Comparison of ENCODE assay signal across 10 cellular contexts in genomic region chr1:46535063-46535462, GRCh38. TPM values are rescaled to one million over a fixed set of nuclear protein-coding genes. Genes with fewer than 3 reads are reported as not detected.
DNase-seq lines count a peak whose midpoint lies in the region; ATAC-seq and TF ChIP-seq lines count a peak whose summit lies in the region.
"Had no signal": no experiment of that assay in that cellular context is flagged by ENCODE, and none has a peak within 500 bp of the region (broad histone marks: within the 10 kb centered on the region; RNA-seq: fewer than 3 reads in every experiment).

No MANE protein-coding gene starts in this region.

- H3K36me3 ChIP-seq in liver (ENCODE audit: control insufficient read depth in 4 of 4, insufficient read depth in 3 of 4, low read depth in 1 of 4, low read length in 3 of 4) (no peaks in the 10 kb centered on the region), ascending aorta (no peaks in the 10 kb centered on the region)

- H3K27ac ChIP-seq in liver (ENCODE audit: low read depth in 1 of 2, low read length in 2 of 2), result no peak overlapping the region
- H3K27ac ChIP-seq in ascending aorta, result no peak overlapping the region
- H3K27ac ChIP-seq: skin epidermis had no signal

- DNase-seq in DMS53 (lab: John Stamatoyannopoulos, UW), result peak; percentile 92
- DNase-seq in activated CD4-positive, alpha-beta T cell treated with anti-CD3 and anti-CD28 coated beads, Interleukin-2, amount 50 U/mL, for 1 hour, result peak; percentile 8
- no peak for DNase-seq in activated CD4-positive, CD25-positive, alpha-beta regulatory T cell (lab: John Stamatoyannopoulos, UW)
- no peak for DNase-seq in ascending aorta (ENCODE audit: low spot score in 2 of 2)
- no peak for DNase-seq in NCI-H69 (lab: John Stamatoyannopoulos, UW)
- no peak for DNase-seq in HK-2 (ENCODE audit: unreplicated experiment)

- no peak overlapping the region for H3K9ac ChIP-seq in liver (ENCODE audit: low read depth in 1 of 2, low read length in 2 of 2)

- intact Hi-C loops in ascending aorta (cut with DNase I), result no loop called here

- H3K27me3 ChIP-seq in liver (ENCODE audit: control insufficient read depth in 4 of 4, insufficient read depth in 4 of 4, low read length in 3 of 4) (peaks cover 0 to 8% (median under 1%) of the 10 kb centered on the region in 4 donors), ascending aorta (no peaks in the 10 kb centered on the region)

- peak; percentile 58 to 71 for TF ChIP-seq RAD21 in liver (IDR thresholded peaks at IDR 0.05)

- WGBS in liver, result 39% methylated on average over 2 of the region's 2 CpGs

- H3K4me1 ChIP-seq in liver (ENCODE audit: control insufficient read depth in 4 of 4, insufficient read depth in 4 of 4, low read length in 3 of 4), result peaks cover 3 to 8% (median 5%) of the 10 kb centered on the region in 4 donors
- peaks cover 0 to 4% of the 10 kb centered on the region in 2 donors for H3K4me1 ChIP-seq in ascending aorta

- H3K4me3 ChIP-seq in liver (ENCODE audit: low read depth in 1 of 3, low read length in 3 of 3) (no peak overlapping the region), ascending aorta (no peak overlapping the region)
- H3K4me3 ChIP-seq: skin epidermis had no signal

- TF ChIP-seq CTCF in liver (IDR thresholded peaks at IDR 0.05; ENCODE audit: low read depth, low read length, missing input control) (peak; percentile 45), ascending aorta (IDR thresholded peaks at IDR 0.05) (peak in 1 of 3 experiments; percentile 23)

- H3K9me3 ChIP-seq in liver (ENCODE audit: control insufficient read depth in 4 of 4, low read length in 3 of 4) (no peaks in the 10 kb centered on the region), ascending aorta (no peaks in the 10 kb centered on the region)

- peak; percentile 50 for ATAC-seq in HG03442 (IDR thresholded peaks at IDR 0.05; ENCODE audit: unreplicated experiment)

TF ChIP-seq in liver, 16 proteins besides CTCF, POLR2A, EP300 and RAD21:
- TF ChIP-seq RXRA (IDR thresholded peaks at IDR 0.05), result peak in 1 of 2 donors; percentile 16
- no peak for TF ChIP-seq SP1 (IDR thresholded peaks at IDR 0.05)
TF ChIP-seq in liver: peak in this region for 1.

RNA-seq across cellular contexts. Expression of gene KNCN, which starts 16.4 kb away (rescaled TPM):
- not detected for total RNA-seq in liver
- polyA plus RNA-seq in liver, result not detected
- not detected for total RNA-seq in ascending aorta
- total RNA-seq: HT1080 had no signal

RNA-seq across cellular contexts. Expression of gene DMBX1, which starts 45.4 kb away (rescaled TPM):
- total RNA-seq in liver (not detected), ascending aorta (not detected)
- polyA plus RNA-seq in liver, result not detected
- total RNA-seq: HT1080 had no signal

Comparison
In these comparisons a context has a peak if more than half of its experiments do, and no peak if none do; other contexts are left out.
1. DNase-seq: peak in DMS53 (single experiment) and activated CD4-positive, alpha-beta T cell treated with anti-CD3 and anti-CD28 coated beads, Interleukin-2, amount 50 U/mL, for 1 hour (single experiment); none in activated CD4-positive, CD25-positive, alpha-beta regulatory T cell (0 of 4), ascending aorta (0 of 2), NCI-H69 (single experiment) and HK-2 (single experiment).